8 cellular contexts compared by ENCODE assay signal in genomic region chr11:26649884-26650283, GRCh38.
DNase-seq lines count a peak whose midpoint lies in the region; ATAC-seq, FAIRE-seq and TF ChIP-seq lines count a peak whose summit lies in the region.

No MANE protein-coding gene starts in this region.

- no peak overlapping the region for H3K4me3 ChIP-seq in GM12878

- H3K36me3 ChIP-seq in GM12878 (ENCODE audit: control insufficient read depth in 2 of 2, insufficient read depth in 2 of 2, low read length in 1 of 2): no peaks in the 10 kb centered on the region

- no TSS peak for BruUV-seq in GM12878 (replicated peaks; lab: Mats Ljungman, UMichigan)

- peak; percentile 44 for FAIRE-seq in GM12878 (lab: Jason Lieb, UNC)

- TF ChIP-seq CTCF in GM12878 (IDR thresholded peaks at IDR 0.05 in 2 of 3, conservative IDR thresholded peaks at IDR 0.05 in 1 of 3; ENCODE audit: control insufficient read depth in 2 of 3, extremely low read depth in 1 of 3, insufficient read depth in 1 of 3, low read depth in 3 of 3, low read length in 3 of 3): peak; percentile 72 to 83 (median 75)

- peak; percentile 81 for TF ChIP-seq RAD21 in GM12878 (IDR thresholded peaks at IDR 0.05; ENCODE audit: insufficient read depth, low read depth, low read length)

- intact Hi-C loops in GM12878 (cut with micrococcal nuclease; ENCODE audit: unreplicated experiment): loop anchor here (1.0 to 10.0 kb wide), 7 partner anchors 41 to 505 kb away; no protein-coding TSS in a partner anchor

- RAD21 ChIA-PET in GM12878 (lab: Charles Lee; ENCODE audit: unreplicated experiment): interaction anchor here (0.9 to 3.6 kb wide), 11 partner anchors 11 to 352 kb away, joined by 3 to 17 read pairs (median 6); no protein-coding TSS in a partner anchor

- H3K27ac ChIP-seq in GM12878 (ENCODE audit: control insufficient read depth, insufficient read depth): no peak overlapping the region
- H3K27ac ChIP-seq in substantia nigra (ENCODE audit: low read depth, low read length, poor library complexity, severe bottlenecking): no peak overlapping the region

- H3K27me3 ChIP-seq in GM12878 (replicated peaks in 1 of 2; ENCODE audit: control insufficient read depth in 2 of 2, insufficient read depth in 2 of 2, low read length in 1 of 2): no peaks in the 10 kb centered on the region

- ATAC-seq in GM21390 (IDR thresholded peaks at IDR 0.05; ENCODE audit: unreplicated experiment): peak; percentile 96
- peak; percentile 69 for ATAC-seq in HG03571 (IDR thresholded peaks at IDR 0.05; ENCODE audit: unreplicated experiment)
- peak; percentile 94 for ATAC-seq in GM12878

- no peaks in the 10 kb centered on the region for H3K4me1 ChIP-seq in GM12878 (ENCODE audit: control insufficient read depth, insufficient read depth, low read length)

- CTCF ChIA-PET in GM12878 (lab: Yijun Ruan, JAX): interaction anchor here (0.6 to 4.4 kb wide), 19 partner anchors 13 to 508 kb away, joined by 3 to 37 read pairs (median 6); no protein-coding TSS in a partner anchor

- no peak overlapping the region for H3K9ac ChIP-seq in GM12878 (ENCODE audit: control insufficient read depth, insufficient read depth, low read length)

- TF ChIP-seq EP300 in GM12878 (IDR thresholded peaks at IDR 0.05; ENCODE audit: borderline replicate concordance in 1 of 2, control insufficient read depth in 1 of 2, low read depth in 2 of 2, low read length in 2 of 2): no peak

- H2AFZ ChIP-seq in GM12878 (ENCODE audit: control insufficient read depth, low read depth, low read length): no peak overlapping the region

- TF ChIP-seq POLR2A in GM12878 (IDR thresholded peaks at IDR 0.05; ENCODE audit: low read depth, low read length): no peak

- no peak overlapping the region for H3K4me2 ChIP-seq in GM12878 (ENCODE audit: control insufficient read depth, insufficient read depth)

- 24% methylated on average over 8 of the region's 8 CpGs for whole genome bisulfite sequencing in GM12878 (ENCODE audit: insufficient coverage, insufficient replicate concordance, low lambda C conversion rate, missing lambda C conversion rate)

- SMC1A ChIA-PET in GM12878 (lab: Charles Lee; ENCODE audit: uncharacterized antibody, unreplicated experiment): interaction anchor here (0.7 to 4.5 kb wide), 19 partner anchors 13 to 509 kb away, joined by 3 to 37 read pairs (median 9); no protein-coding TSS in a partner anchor

- no peaks in the 10 kb centered on the region for H3K9me3 ChIP-seq in GM12878 (replicated peaks; ENCODE audit: control insufficient read depth, insufficient read depth, low read length)

- DNase-seq in SIG-M5 treated with dmso at 0.1 percent for 504 hours (lab: John Stamatoyannopoulos, UW; ENCODE audit: unreplicated experiment): peak; percentile 4
- no peak for DNase-seq in SIG-M5 (lab: John Stamatoyannopoulos, UW)
- DNase-seq in NCI-H748 (lab: John Stamatoyannopoulos, UW; ENCODE audit: unreplicated experiment): peak; percentile 87
- peak; percentile 54 for DNase-seq in GM12878 (ENCODE audit: low read depth, low spot score)
- peak; percentile 78 for DNase-seq in inferior parietal cortex (ENCODE audit: extremely low spot score)
- peak in 25 of 49 donors; percentile 1 to 53 (median 12) for DNase-seq in substantia nigra (lab: John Stamatoyannopoulos, UW)

- POLR2A ChIA-PET in GM12878 (lab: Charles Lee): no interaction called here

- in situ Hi-C loops in GM12878 (cut with MboI): loop anchor here (5.0 kb wide), 1 partner anchor 353 kb away; no protein-coding TSS in a partner anchor

- no peaks in the 10 kb centered on the region for H3K79me2 ChIP-seq in GM12878 (ENCODE audit: control insufficient read depth, insufficient read depth, low read length)

- no peaks in the 10 kb centered on the region for H4K20me1 ChIP-seq in GM12878 (ENCODE audit: control insufficient read depth, insufficient read depth)

TF ChIP-seq in GM12878, 131 proteins besides CTCF, POLR2A, EP300 and RAD21 (continues in another document):
- TF ChIP-seq E2F4 (IDR thresholded peaks at IDR 0.05; ENCODE audit: low read depth, low read length): no peak
- no peak for TF ChIP-seq BHLHE40 (IDR thresholded peaks at IDR 0.05; ENCODE audit: borderline replicate concordance in 1 of 2, low read depth in 2 of 2, low read length in 1 of 2)
- TF ChIP-seq RB1 (IDR thresholded peaks at IDR 0.05; ENCODE audit: borderline replicate concordance): no peak
- TF ChIP-seq RAD51 (IDR thresholded peaks at IDR 0.05): no peak
- peak; percentile 36 for TF ChIP-seq SKIL (IDR thresholded peaks at IDR 0.05; ENCODE audit: low read depth, poor library complexity, severe bottlenecking)
- peak; percentile 92 for TF ChIP-seq SMC3 (IDR thresholded peaks at IDR 0.05; ENCODE audit: borderline replicate concordance, low read length)
- peak; percentile 40; the same call in 1 of the 2 replicates for TF ChIP-seq MLLT1 (IDR thresholded peaks at IDR 0.05)
- peak; percentile 95 for TF ChIP-seq ZBTB33 (IDR thresholded peaks at IDR 0.05)
- TF ChIP-seq BMI1 (IDR thresholded peaks at IDR 0.05; ENCODE audit: borderline replicate concordance): no peak
- TF ChIP-seq YY1 (IDR thresholded peaks at IDR 0.05; ENCODE audit: low read depth, low read length): 0 out of 2 replicates have a peak, but pooled peaks have one; percentile 47
- no peak for TF ChIP-seq MEF2A (IDR thresholded peaks at IDR 0.05; ENCODE audit: insufficient read depth, low read depth, low read length)
- no peak for TF ChIP-seq RELB (IDR thresholded peaks at IDR 0.05; ENCODE audit: low read depth)
- TF ChIP-seq NR2C2 (IDR thresholded peaks at IDR 0.05; ENCODE audit: borderline replicate concordance, control insufficient read depth, insufficient read length, low read depth): no peak
- no peak for TF ChIP-seq SUPT20H (IDR thresholded peaks at IDR 0.05; ENCODE audit: borderline replicate concordance, control insufficient read depth, low read depth, low read length)
- no peak for TF ChIP-seq LARP7 (IDR thresholded peaks at IDR 0.05)
